ENCODE assay signal across 1 cellular context in genomic region chr16:49855280-49855821, GRCh38.
A peak's percentile ranks its signal among the peaks of the same experiment; 100 is the strongest.
TF ChIP-seq lines count a peak whose summit lies in the region.

No MANE protein-coding gene starts in this region.

TF ChIP-seq in K562, 482 proteins besides CTCF, POLR2A, EP300 and RAD21:
- no peak for TF ChIP-seq MGA (IDR thresholded peaks at IDR 0.05)
- TF ChIP-seq MYBL2 (IDR thresholded peaks at IDR 0.05; ENCODE audit: low read depth) = no peak
- TF ChIP-seq MYBL2 (CRISPR knock-in tag; IDR thresholded peaks at IDR 0.05; ENCODE audit: borderline replicate concordance) = no peak
- TF ChIP-seq CTBP1 (IDR thresholded peaks at IDR 0.05; ENCODE audit: borderline replicate concordance) = peak; percentile 70
- TF ChIP-seq UBTF (IDR thresholded peaks at IDR 0.05; ENCODE audit: borderline replicate concordance in 1 of 2, low read depth in 2 of 2, low read length in 2 of 2) = peak; percentile 95 to 99
- TF ChIP-seq ZFP1 (CRISPR knock-in tag; IDR thresholded peaks at IDR 0.05) = no peak
- no peak for TF ChIP-seq ZC3H4 (CRISPR knock-in tag; IDR thresholded peaks at IDR 0.05; ENCODE audit: borderline replicate concordance)
- no peak for TF ChIP-seq HOXB6 (CRISPR knock-in tag; IDR thresholded peaks at IDR 0.05; ENCODE audit: borderline replicate concordance)
- TF ChIP-seq ZNF518B (CRISPR knock-in tag; IDR thresholded peaks at IDR 0.05) = no peak
- TF ChIP-seq TEAD4 (IDR thresholded peaks at IDR 0.05; ENCODE audit: low read length) = peak; percentile 32; the same call in 1 of the 2 replicates
- TF ChIP-seq TEAD4 (CRISPR knock-in tag; IDR thresholded peaks at IDR 0.05; ENCODE audit: borderline replicate concordance) = no peak
- 0 out of 2 replicates have a peak, but pooled peaks have one; percentile 14 for TF ChIP-seq SMAD4 (CRISPR knock-in tag; conservative IDR thresholded peaks at IDR 0.05)
- no peak for TF ChIP-seq ZNF316 (IDR thresholded peaks at IDR 0.05)
- TF ChIP-seq PRPF4 (IDR thresholded peaks at IDR 0.05; ENCODE audit: insufficient read depth, low read depth, low read length, poor library complexity, severe bottlenecking) = no peak
- no peak for TF ChIP-seq ZNF707 (CRISPR knock-in tag; conservative IDR thresholded peaks at IDR 0.05)
- no peak for TF ChIP-seq PTTG1 (tag; IDR thresholded peaks at IDR 0.05; ENCODE audit: low read depth)
- TF ChIP-seq EGR1 (conservative IDR thresholded peaks at IDR 0.05) = peak; percentile 93
- no peak for TF ChIP-seq STAT5A (IDR thresholded peaks at IDR 0.05; ENCODE audit: borderline replicate concordance, low read length)
- TF ChIP-seq SUPT5H (IDR thresholded peaks at IDR 0.05) = no peak
- no peak for TF ChIP-seq TFE3 (CRISPR knock-in tag; IDR thresholded peaks at IDR 0.05)
- no peak for TF ChIP-seq ZNF436 (CRISPR knock-in tag; IDR thresholded peaks at IDR 0.05)
- TF ChIP-seq ZBTB34 (CRISPR knock-in tag; IDR thresholded peaks at IDR 0.05) = no peak
- TF ChIP-seq HMGN3 (IDR thresholded peaks at IDR 0.05; ENCODE audit: borderline replicate concordance, extremely low read depth, insufficient read length, low read depth, low read length) = peak; percentile 56
- TF ChIP-seq MAZ (CRISPR knock-in tag; conservative IDR thresholded peaks at IDR 0.05 in 1 of 2, IDR thresholded peaks at IDR 0.05 in 1 of 2) = peak in 1 of 2 experiments; percentile 52; a peak in 1 of 4 replicates
- TF ChIP-seq RBFOX2 (IDR thresholded peaks at IDR 0.05; ENCODE audit: low read depth, low read length) = 0 out of 2 replicates have a peak, but pooled peaks have one; percentile 17
- no peak for TF ChIP-seq PURB (CRISPR knock-in tag; IDR thresholded peaks at IDR 0.05; ENCODE audit: low read depth)
- no peak for TF ChIP-seq XRCC5 (IDR thresholded peaks at IDR 0.05; ENCODE audit: low read depth, low read length)
- peak; percentile 68 for TF ChIP-seq TBP (optimal IDR thresholded peaks at IDR 0.05; ENCODE audit: low read depth, low read length)
- peak; percentile 37; the same call in 1 of the 2 replicates for TF ChIP-seq POLR2G (IDR thresholded peaks at IDR 0.05; ENCODE audit: low read depth, low read length)
- peak; percentile 99 for TF ChIP-seq ZNF263 (CRISPR knock-in tag; IDR thresholded peaks at IDR 0.05; ENCODE audit: borderline replicate concordance)
- TF ChIP-seq ZNF212 (CRISPR knock-in tag; IDR thresholded peaks at IDR 0.05) = no peak
- no peak for TF ChIP-seq GTF3C2 (IDR thresholded peaks at IDR 0.05; ENCODE audit: borderline replicate concordance, extremely low read depth, insufficient read length)
- TF ChIP-seq CXXC5 (CRISPR knock-in tag; IDR thresholded peaks at IDR 0.05) = peak; percentile 58
- no peak for TF ChIP-seq NCOA4 (IDR thresholded peaks at IDR 0.05; ENCODE audit: partially characterized antibody)
- TF ChIP-seq ZNF695 (CRISPR knock-in tag; IDR thresholded peaks at IDR 0.05) = no peak
- TF ChIP-seq CCNT2 (IDR thresholded peaks at IDR 0.05; ENCODE audit: borderline replicate concordance, extremely low read depth, insufficient read length, low read depth, low read length) = peak; percentile 22
